In genomic region chr15:37218351-37218916, GRCh38 we compare ENCODE assay signal across 23 cellular contexts.
"Had no signal": no experiment of that assay in that cellular context is flagged by ENCODE, and none has a peak within 500 bp of the region (broad histone marks: within the 10 kb centered on the region; RNA-seq: fewer than 3 reads in every experiment).

No MANE protein-coding gene starts in this region.

- H3K9me3 ChIP-seq: colonic mucosa, esophagus squamous epithelium, neutrophil, stomach, thoracic aorta had no signal

- DNase-seq: colonic mucosa; dermis blood vessel endothelial cell; esophagus squamous epithelium; foreskin fibroblast; immature natural killer cell; left cardiac atrium; left ventricle myocardium superior; mesendoderm; naive B cell; psoas muscle; retina; spleen; stimulated activated CD4-positive, alpha-beta T cell treated with anti-CD3 and anti-CD28 coated beads, Interleukin-15, amount 100 ng/mL, for 24 hours; stimulated activated CD4-positive, alpha-beta T cell treated with anti-CD3 and anti-CD28 coated beads, Interleukin-1b, Interleukin-23, amount 100 ng/mL, for 48 hours; stimulated activated CD4-positive, alpha-beta T cell treated with anti-CD3 and anti-CD28 coated beads, Interleukin-4, amount 100 ng/mL, for 24 hours; stomach; substantia nigra; trophoblast cell had no signal

- FAIRE-seq: keratinocyte had no signal

- H3K36me3 ChIP-seq: colonic mucosa, esophagus squamous epithelium, neutrophil, spleen, stomach, thoracic aorta had no signal

- ATAC-seq: left cardiac atrium; left ventricle myocardium superior; psoas muscle; sciatic nerve; stimulated activated memory B cell treated with anti-CD40 and anti-IgM and Interleukin-4, amounts not matched to agents 10 μg/mL and 1 μg/mL and 100 μg/mL, for 72 hours had no signal

- H3K4me1 ChIP-seq: colonic mucosa, esophagus squamous epithelium, psoas muscle, spleen, stomach had no signal

- H3K27me3 ChIP-seq: colonic mucosa, esophagus squamous epithelium, neutrophil, spleen, stomach had no signal

- H3K27ac ChIP-seq: colonic mucosa, esophagus squamous epithelium, neutrophil, psoas muscle, spleen, stomach, thoracic aorta had no signal

- H3K4me3 ChIP-seq: colonic mucosa, esophagus squamous epithelium, psoas muscle, spleen, stomach, thoracic aorta had no signal
